In genomic region chr3:106913111-106913698, GRCh38 we compare ENCODE assay signal across 13 cellular contexts.
DNase-seq lines count a peak whose midpoint lies in the region; ATAC-seq, FAIRE-seq and TF ChIP-seq lines count a peak whose summit lies in the region.
"Had no signal": no experiment of that assay in that cellular context is flagged by ENCODE, and none has a peak within 500 bp of the region (broad histone marks: within the 10 kb centered on the region; RNA-seq: fewer than 3 reads in every experiment).

No MANE protein-coding gene starts in this region.

- peak overlapping the region; percentile 92 for H2AK5ac ChIP-seq in H9 (ENCODE audit: insufficient read length, low read length)

- peak overlapping the region; percentile 90 for H3K56ac ChIP-seq in H9 (ENCODE audit: insufficient read length, low read depth, low read length)

- CTCF ChIA-PET in HepG2 (lab: Yijun Ruan, JAX; ENCODE audit: low intra/inter-chr PET ratio, low total read pairs) = no interaction called here
- CTCF ChIA-PET in RWPE1 (lab: Yijun Ruan, JAX) = no interaction called here

- TF ChIP-seq CTCF in H9 (conservative IDR thresholded peaks at IDR 0.05) (no peak), bronchial epithelial cell (IDR thresholded peaks at IDR 0.05; ENCODE audit: insufficient read depth, low read length, severe bottlenecking) (no peak), HepG2 (CRISPR knock-in tag; IDR thresholded peaks at IDR 0.05) (no peak), esophagus squamous epithelium (IDR thresholded peaks at IDR 0.05) (no peak), RWPE1 (conservative IDR thresholded peaks at IDR 0.05; ENCODE audit: low read depth) (no peak)

- H3K9me3 ChIP-seq in H9 (ENCODE audit: control insufficient read depth, low read depth, low read length) (peaks cover 9% of the 10 kb centered on the region), iPS-18c (ENCODE audit: control insufficient read depth, insufficient read depth, low read length) (no peaks in the 10 kb centered on the region), HepG2 (ENCODE audit: low read length) (no peaks in the 10 kb centered on the region), esophagus squamous epithelium (no peaks in the 10 kb centered on the region)

- ATAC-seq in HepG2 = no peak
- no peak for ATAC-seq in GM18502 (IDR thresholded peaks at IDR 0.05; ENCODE audit: poor library complexity, unreplicated experiment)

- H3K79me1 ChIP-seq in H9 (ENCODE audit: insufficient read depth, low read depth, low read length, poor library complexity, severe bottlenecking) = no peaks in the 10 kb centered on the region

- peak overlapping the region; percentile 73 for H3K4me2 ChIP-seq in H9 (ENCODE audit: insufficient read depth, insufficient read length, low read length)
- H3K4me2 ChIP-seq in HepG2 (ENCODE audit: low read depth, low read length) = no peak overlapping the region
- H3K4me2 ChIP-seq: hepatocyte had no signal

- H3K27ac ChIP-seq in H9 (ENCODE audit: insufficient read length, low read depth, low read length) (peak overlapping the region; percentile 99), HepG2 (ENCODE audit: extremely low read length, insufficient read depth, low read length) (no peak overlapping the region), esophagus squamous epithelium (no peak overlapping the region), RWPE1 (no peak overlapping the region)
- H3K27ac ChIP-seq: hepatocyte, WERI-Rb-1 had no signal

- peak overlapping the region; percentile 66 to 99 (median 94) for H3K27ac Mint-ChIP-seq in H9
- H3K27ac Mint-ChIP-seq: HFFc6 had no signal

- H3K14ac ChIP-seq in H9 (ENCODE audit: insufficient read depth, low read length) = peak overlapping the region; percentile 95

- H4K20me1 ChIP-seq in H9 (ENCODE audit: control insufficient read depth, insufficient read depth, insufficient read length) = no peaks in the 10 kb centered on the region
- no peaks in the 10 kb centered on the region for H4K20me1 ChIP-seq in HepG2 (ENCODE audit: insufficient read depth, low read length)

- no TSS peak for BruUV-seq in HepG2 (replicated peaks; lab: Mats Ljungman, UMichigan)

- H3K9ac ChIP-seq in H9 (ENCODE audit: extremely low read depth, insufficient read length, low read length) (peak overlapping the region; percentile 86), HepG2 (ENCODE audit: insufficient read depth, low read depth, low read length) (no peak overlapping the region)

- no peak for TF ChIP-seq RAD21 in HepG2 (CRISPR knock-in tag; IDR thresholded peaks at IDR 0.05)

- H3K27me3 Mint-ChIP-seq in H9 (ENCODE audit: low read depth) = no peaks in the 10 kb centered on the region

- TF ChIP-seq POLR2A in HepG2 (IDR thresholded peaks at IDR 0.05; ENCODE audit: insufficient read depth in 1 of 2, low read depth in 2 of 2, low read length in 2 of 2) (no peak), esophagus squamous epithelium (IDR thresholded peaks at IDR 0.05) (no peak)

- POLR2A ChIA-PET in HepG2 (lab: Yijun Ruan, JAX) (no interaction called here), RWPE1 (lab: Yijun Ruan, JAX; ENCODE audit: low non-redundant PET) (no interaction called here)

- H3K4me3 ChIP-seq in bronchial epithelial cell (ENCODE audit: low read depth, low read length) = no peak overlapping the region
- 0 out of 2 replicates have a peak overlapping the region, but pooled peaks have one; percentile 26 for H3K4me3 ChIP-seq in iPS-18c (ENCODE audit: insufficient read depth, low read depth, low read length)
- H3K4me3 ChIP-seq in HepG2 (replicated peaks in 1 of 3; ENCODE audit: insufficient read depth in 1 of 3, low read depth in 2 of 3, low read length in 3 of 3) = no peak overlapping the region
- H3K4me3 ChIP-seq in esophagus squamous epithelium = no peak overlapping the region
- H3K4me3 ChIP-seq: hepatocyte had no signal

- no peak for FAIRE-seq in bronchial epithelial cell (lab: Jason Lieb, UNC)
- FAIRE-seq in HepG2 (lab: Jason Lieb, UNC) = no peak

- H4K8ac ChIP-seq in H9 (replicated peaks; ENCODE audit: insufficient read length, low read depth, low read length) = no peak overlapping the region

- peak overlapping the region; percentile 84 for H3K4ac ChIP-seq in H9 (ENCODE audit: low read depth, low read length)

- in situ Hi-C loops in HepG2 (cut with HindIII; ENCODE audit: extremely low pct_ligation_motif_present, low pct_unique_long_range_greater_than_20kb) = no loop called here

- H4K5ac ChIP-seq in H9 (ENCODE audit: insufficient read length, low read depth, low read length) = peak overlapping the region; percentile 67

- H2AFZ ChIP-seq in H9 (ENCODE audit: low read length) = no peak overlapping the region
- H2AFZ ChIP-seq in HepG2 (ENCODE audit: low read length) = no peak overlapping the region
- H2AFZ ChIP-seq: hepatocyte had no signal

- H3T11ph ChIP-seq in H9 (ENCODE audit: low read length) = no peak overlapping the region

- H3K79me2 ChIP-seq in H9 (ENCODE audit: insufficient read depth, low read length) = no peaks in the 10 kb centered on the region
- H3K79me2 ChIP-seq in HepG2 (ENCODE audit: insufficient read depth, low read length) = no peaks in the 10 kb centered on the region
- H3K79me2 ChIP-seq: hepatocyte had no signal

- H2BK20ac ChIP-seq in H9 (ENCODE audit: low read depth, low read length, poor library complexity, severe bottlenecking) = no peak overlapping the region

- peaks cover 15 to 26% (median 17%) of the 10 kb centered on the region in 3 experiments for H3K36me3 Mint-ChIP-seq in H9 (ENCODE audit: insufficient read depth in 1 of 3, low read depth in 3 of 3)

- no peak overlapping the region for H3K23ac ChIP-seq in H9 (ENCODE audit: insufficient read length, low read depth, low read length)

- H3K9me3 Mint-ChIP-seq in H9 = peaks cover 15 to 17% of the 10 kb centered on the region in 2 experiments
- H3K9me3 Mint-ChIP-seq: HFFc6 had no signal

- peak overlapping the region; percentile 94 for H2BK120ac ChIP-seq in H9 (ENCODE audit: low read depth, low read length, poor library complexity, severe bottlenecking)

- peak overlapping the region; percentile 23 to 52; a peak in 4 of 5 replicates for H3K4me3 Mint-ChIP-seq in H9
- H3K4me3 Mint-ChIP-seq: HFFc6 had no signal

- TF ChIP-seq EP300 in HepG2 (IDR thresholded peaks at IDR 0.05; ENCODE audit: low read depth in 2 of 2, low read length in 2 of 2) = no peak
- no peak for TF ChIP-seq EP300 in HepG2 (CRISPR knock-in tag; IDR thresholded peaks at IDR 0.05; ENCODE audit: borderline replicate concordance)

- peak; percentile 75 for DNase-seq in H9
- peak; percentile 45 for DNase-seq in bronchial epithelial cell (ENCODE audit: low read depth)
- peak; percentile 17 for DNase-seq in renal cortical epithelial cell (ENCODE audit: low read depth)
- no peak for DNase-seq in HepG2 (ENCODE audit: low spot score)
- no peak for DNase-seq in esophagus squamous epithelium (lab: John Stamatoyannopoulos, UW)
- no peak for DNase-seq in RWPE1 (ENCODE audit: low spot score)
- DNase-seq: activated naive CD4-positive, alpha-beta T cell treated with Interleukin-2 at 50 U/mL for 16 hours; HFFc6; NCI-H1092; WERI-Rb-1 had no signal

- H3K27me3 ChIP-seq in H9 (ENCODE audit: insufficient read depth, low read length) (no peaks in the 10 kb centered on the region), bronchial epithelial cell (ENCODE audit: control insufficient read depth, insufficient read depth, low read length) (no peaks in the 10 kb centered on the region), HepG2 (ENCODE audit: control insufficient read depth in 1 of 2, insufficient read depth in 2 of 2, low read length in 2 of 2) (no peaks in the 10 kb centered on the region), esophagus squamous epithelium (no peaks in the 10 kb centered on the region)
- H3K27me3 ChIP-seq: hepatocyte had no signal

- peak overlapping the region; percentile 95 for H2BK5ac ChIP-seq in H9 (ENCODE audit: insufficient read length, low read length)

- no CpG with 5 or more reads among the region's 14 CpGs for WGBS in H9 (ENCODE audit: extremely low coverage, insufficient read length, low lambda C conversion rate)
- WGBS in HepG2 (ENCODE audit: low lambda C conversion rate) = 19% methylated on average over 7 of the region's 14 CpGs
- WGBS in esophagus squamous epithelium, 2 donors = 63 to 90% methylated on average over 8 to 11 of the region's 14 CpGs

- peak overlapping the region; percentile 11 for H2BK12ac ChIP-seq in H9 (ENCODE audit: insufficient read length, low read depth, low read length)

- H2BK15ac ChIP-seq in H9 (ENCODE audit: low read depth, low read length) = no peak overlapping the region

- H4K91ac ChIP-seq in H9 (ENCODE audit: insufficient read length, low read depth, low read length) = peak overlapping the region; percentile 49

- H3K18ac ChIP-seq in H9 (ENCODE audit: insufficient read length, low read depth, low read length) = peak overlapping the region; percentile 47

- H3K36me3 ChIP-seq in bronchial epithelial cell (ENCODE audit: control insufficient read depth, insufficient read depth, low read length) = no peaks in the 10 kb centered on the region
- H3K36me3 ChIP-seq in HepG2 (replicated peaks in 1 of 2; ENCODE audit: control insufficient read depth in 1 of 2, insufficient read depth in 2 of 2, low read length in 2 of 2) = no peaks in the 10 kb centered on the region
- no peaks in the 10 kb centered on the region for H3K36me3 ChIP-seq in esophagus squamous epithelium
- H3K36me3 ChIP-seq: WERI-Rb-1 had no signal

- H3K4me1 ChIP-seq in H9 (ENCODE audit: insufficient read depth, low read length) = peaks cover 9% of the 10 kb centered on the region; the same call in 1 of the 2 replicates
- H3K4me1 ChIP-seq in HepG2 (ENCODE audit: insufficient read depth, low read length) = no peaks in the 10 kb centered on the region
- no peaks in the 10 kb centered on the region for H3K4me1 ChIP-seq in esophagus squamous epithelium

- intact Hi-C loops in HepG2 (cut with micrococcal nuclease; ENCODE audit: unreplicated experiment) (no loop called here), esophagus squamous epithelium (cut with DNase I) (no loop called here)

- peaks cover 6% of the 10 kb centered on the region for H3K23me2 ChIP-seq in H9 (ENCODE audit: insufficient read length, low read depth, low read length, poor library complexity, severe bottlenecking)

- H3K4me1 Mint-ChIP-seq in H9 = peaks cover 36 to 42% of the 10 kb centered on the region in 2 experiments

TF ChIP-seq in HepG2, 621 proteins besides CTCF, POLR2A, EP300 and RAD21:
- no peak for TF ChIP-seq FOXK1 (CRISPR knock-in tag; IDR thresholded peaks at IDR 0.05; ENCODE audit: borderline replicate concordance, low read depth)
- TF ChIP-seq TOE1 (CRISPR knock-in tag; IDR thresholded peaks at IDR 0.05) = no peak
TF ChIP-seq in HepG2: peak in this region for 0.

Comparison
In these comparisons a context has a peak if more than half of its experiments do, and no peak if none do; other contexts are left out.
1. DNase-seq: peak in H9 (single experiment), bronchial epithelial cell (single experiment) and renal cortical epithelial cell (single experiment); none in HepG2 (single experiment), esophagus squamous epithelium (single experiment) and RWPE1 (single experiment).